In genomic region chr6:118603372-118603771, GRCh38 we compare ENCODE assay signal across 38 cellular contexts. TPM values are rescaled to one million over a fixed set of nuclear protein-coding genes. Genes with fewer than 3 reads are reported as not detected.
"Had no signal": no experiment of that assay in that cellular context is flagged by ENCODE, and none has a peak within 500 bp of the region (broad histone marks: within the 10 kb centered on the region; RNA-seq: fewer than 3 reads in every experiment).

No MANE protein-coding gene starts in this region.

- H3K36me3 ChIP-seq: MG63 had no signal

- H3K4me3 ChIP-seq: MG63 had no signal

- H3K27me3 ChIP-seq: MG63 had no signal

- DNase-seq: Karpas-422, Kasumi-1, MG63, MM.1S, MV-4-11, NCI-H1048, NCI-H1092, NCI-H1092 treated with DMSO at 0.1 percent for 48 hours, NCI-H1105, NCI-H1105 treated with DMSO at 0.1 percent for 48 hours, NCI-H1417, NCI-H1417 treated with DMSO at 0.1 percent for 48 hours, NCI-H1436, NCI-H1436 treated with DMSO at 0.1 percent for 48 hours, NCI-H146, NCI-H1694, NCI-H1694 treated with DMSO at 0.1 percent for 48 hours, NCI-H187, NCI-H187 treated with DMSO at 0.1 percent for 48 hours, NCI-H1930, NCI-H2029, NCI-H2029 treated with DMSO at 0.1 percent for 48 hours, NCI-H2081, NCI-H2081 treated with DMSO at 0.1 percent for 48 hours, NCI-H2107, NCI-H2171, NCI-H2171 treated with DMSO at 0.1 percent for 48 hours, NCI-H2227 treated with DMSO at 0.1 percent for 48 hours, NCI-H226, NCI-H345, NCI-H446, NCI-H446 treated with DMSO at 0.1 percent for 48 hours, NCI-H510A, NCI-H510A treated with DMSO at 0.1 percent for 48 hours, NCI-H524 had no signal

RNA-seq across cellular contexts. Expression of gene PLN, which starts 55.3 kb away (rescaled TPM):
- total RNA-seq: LHCN-M2, MCF 10A, NCI-H460 had no signal
